8 cellular contexts compared by ENCODE assay signal in genomic region chr4:26319467-26320158, GRCh38.
DNase-seq lines count a peak whose midpoint lies in the region; ATAC-seq lines count a peak whose summit lies in the region.

No MANE protein-coding gene starts in this region.

- DNase-seq in AML-193 (lab: John Stamatoyannopoulos, UW) (peak; percentile 98 to 99), NCI-H345 treated with DMSO at 0.1 percent for 48 hours (lab: John Stamatoyannopoulos, UW; ENCODE audit: unreplicated experiment) (peak; percentile 92), cerebellar cortex (ENCODE audit: low spot score) (peak; percentile 99), islet precursor cell (peak; percentile 100)
- peak; percentile 91 for DNase-seq in activated CD4-positive, CD25-positive, alpha-beta regulatory T cell treated with anti-CD3 and anti-CD28 coated beads, Interleukin-2, amount 50 U/mL, for 16 hours (ENCODE audit: low read depth, low spot score)
- DNase-seq in stimulated activated CD4-positive, alpha-beta T cell treated with anti-CD3 and anti-CD28 coated beads, Interleukin-12 subunit alpha, Interleukin-12 subunit beta, amount 100 ng/mL, for 4 hours = peak; percentile 96

- ATAC-seq in GM19035 (IDR thresholded peaks at IDR 0.05; ENCODE audit: unreplicated experiment) (peak; percentile 70), HG03342 (IDR thresholded peaks at IDR 0.05; ENCODE audit: unreplicated experiment) (peak; percentile 67)

Comparison
In these comparisons a context has a peak if more than half of its experiments do, and no peak if none do; other contexts are left out.
1. Peak in every context shown above with its lines: DNase-seq and ATAC-seq.